8 cellular contexts compared by ENCODE assay signal in the genomic region with DNA sequence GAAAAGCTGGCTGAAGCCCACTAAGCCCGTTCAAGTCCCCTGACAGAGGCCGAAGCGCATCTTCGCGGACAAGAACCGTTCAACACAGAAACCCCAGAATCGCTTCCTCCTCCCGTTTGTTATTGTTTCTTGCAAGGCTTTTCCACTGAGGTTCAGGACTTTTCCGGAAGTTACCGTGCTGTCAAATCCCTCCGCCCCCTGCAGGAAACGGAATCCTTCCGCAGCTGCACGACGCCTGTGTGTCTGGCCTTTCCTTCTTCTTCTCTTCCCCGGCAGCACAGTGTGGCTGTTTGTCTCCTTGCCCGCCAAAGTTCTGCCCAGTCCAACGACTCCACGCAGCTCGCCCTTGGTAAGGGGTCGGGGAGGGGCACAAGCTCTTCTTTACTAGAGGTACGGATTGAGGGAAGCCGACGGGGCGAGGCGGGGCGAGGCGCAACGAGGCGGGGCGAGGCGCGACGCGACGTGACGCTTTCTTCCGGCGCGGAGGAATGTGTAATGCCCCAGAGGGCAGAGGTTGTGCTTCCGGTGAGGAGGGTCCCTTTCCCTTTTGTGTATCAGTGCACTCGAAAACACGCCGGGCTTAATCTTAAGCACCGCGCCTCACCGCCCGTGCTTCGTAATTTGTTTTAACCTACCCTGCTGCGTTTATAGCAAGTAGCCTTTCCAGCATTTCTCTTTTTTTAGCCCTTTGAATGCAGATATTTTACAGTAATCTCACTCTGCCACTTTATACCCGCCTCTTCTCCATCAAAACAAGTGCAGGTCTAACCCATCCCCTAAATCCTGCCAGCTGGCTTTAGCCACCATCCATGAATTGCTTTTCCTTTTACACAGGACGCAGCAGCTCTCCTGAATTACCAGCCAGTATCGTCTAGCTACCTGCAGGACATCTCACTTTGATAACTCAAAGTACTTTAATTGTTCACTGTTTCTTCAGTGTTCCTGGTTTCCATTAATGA. TPM values are rescaled to one million over a fixed set of nuclear protein-coding genes. Genes with fewer than 3 reads are reported as not detected.
DNase-seq lines count a peak whose midpoint lies in the region; ATAC-seq and TF ChIP-seq lines count a peak whose summit lies in the region.

A gene (minus strand): TSS at position 183 of the 959 bp plus-strand sequence. CDS start 229 bp downstream, outside the sequence.

- H2AFZ ChIP-seq in fibroblast of lung (ENCODE audit: low read length), result peak within 1 kb of the TSS; percentile 99

- peak within 1 kb of the TSS; percentile 94 for H3K4me2 ChIP-seq in fibroblast of lung (ENCODE audit: extremely low read depth, insufficient read depth, low read length)

- no peaks in the 10 kb centered on the region for H3K27me3 Mint-ChIP-seq in nephron (ENCODE audit: low read depth)

- H4K20me1 ChIP-seq in fibroblast of lung (ENCODE audit: control insufficient read depth, extremely low read depth, insufficient read depth, low read length), result peaks cover 2% of the 10 kb centered on the region

- peaks cover 12% of the 10 kb centered on the region for H3K36me3 Mint-ChIP-seq in nephron (ENCODE audit: low read depth)

- H3K4me3 ChIP-seq in fibroblast of lung (replicated peaks in 1 of 4; ENCODE audit: control extremely low read depth in 1 of 4, insufficient read depth in 1 of 4, low read depth in 3 of 4, low read length in 4 of 4) (peak within 1 kb of the TSS; percentile 82 to 100 (median 89)), stomach (peak within 1 kb of the TSS; percentile 77 to 93 (median 88))

- H3K36me3 ChIP-seq in fibroblast of lung (ENCODE audit: control insufficient read depth, insufficient read depth, low read length), result no peaks in the 10 kb centered on the region
- peaks cover 1 to 11% (median 7%) of the 10 kb centered on the region in 4 donors for H3K36me3 ChIP-seq in stomach

- ATAC-seq in GM21576 (IDR thresholded peaks at IDR 0.05; ENCODE audit: unreplicated experiment), result peak; percentile 92

- TF ChIP-seq CTCF in fibroblast of lung (conservative IDR thresholded peaks at IDR 0.05 in 1 of 2, IDR thresholded peaks at IDR 0.05 in 1 of 2; ENCODE audit: low read depth in 1 of 2, low read length in 2 of 2), result no peak
- no peak for TF ChIP-seq CTCF in nephron (IDR thresholded peaks at IDR 0.05; ENCODE audit: unreplicated experiment in 3 of 3)
- peak in 1 of 7 experiments; percentile 16 for TF ChIP-seq CTCF in stomach (IDR thresholded peaks at IDR 0.05)

- H3K4me3 Mint-ChIP-seq in nephron, result peak within 1 kb of the TSS; percentile 92 to 99 (median 96)

- TF ChIP-seq POLR2A in stomach (IDR thresholded peaks at IDR 0.05), result no peak

- H3K9me3 ChIP-seq in fibroblast of lung (ENCODE audit: control insufficient read depth, insufficient read depth, low read depth, low read length) (no peaks in the 10 kb centered on the region), stomach (no peaks in the 10 kb centered on the region)

- in situ Hi-C loops in KBM-7 (cut with MboI; ENCODE audit: low pct_unique_long_range_greater_than_20kb, low sequenced_read_pairs), result no loop called here

- H3K27me3 ChIP-seq in fibroblast of lung (ENCODE audit: control insufficient read depth, insufficient read depth, low read length) (no peaks in the 10 kb centered on the region), stomach (no peaks in the 10 kb centered on the region)

- TF ChIP-seq EP300 in stomach (IDR thresholded peaks at IDR 0.05), result no peak

- peaks cover 39% of the 10 kb centered on the region for H3K79me2 ChIP-seq in fibroblast of lung (ENCODE audit: control insufficient read depth, insufficient read depth, low read length)

- WGBS in stomach, 5 donors, result 1 to 2% (median 1%) methylated on average over 32 to 53 of the region's 53 CpGs

- H3K27ac Mint-ChIP-seq in nephron, result peak within 1 kb of the TSS; percentile 97 to 99 (median 98)

- peaks cover 24% of the 10 kb centered on the region for H3K4me1 Mint-ChIP-seq in nephron

- H3K4me1 ChIP-seq in fibroblast of lung (ENCODE audit: control insufficient read depth, extremely low read depth, insufficient read depth, low read length) (peaks cover 5% of the 10 kb centered on the region), stomach (peaks cover 18 to 37% (median 32%) of the 10 kb centered on the region in 4 donors)

- intact Hi-C loops in stomach (cut with DNase I; ENCODE audit: low total_unique reads), result no loop called here

- H3K9ac ChIP-seq in fibroblast of lung (ENCODE audit: insufficient read depth, low read length), result peak within 1 kb of the TSS; percentile 87

- no peaks in the 10 kb centered on the region for H3K9me3 Mint-ChIP-seq in nephron

- peak within 1 kb of the TSS; percentile 95 for H3K27ac ChIP-seq in fibroblast of lung (ENCODE audit: insufficient read depth, low read length)
- H3K27ac ChIP-seq in stomach, result peak within 1 kb of the TSS; percentile 92 to 97 (median 94)

- DNase-seq in COLO829 (ENCODE audit: low spot score) (peak; percentile 95), KBM-7 (peak; percentile 96), activated T-cell treated with anti-CD3 and anti-CD28 coated beads for 4 hours (peak; percentile 80), fibroblast of lung (ENCODE audit: low read depth in 2 of 2) (peak; percentile 96), stomach (peak; percentile 92), NCI-H187 (lab: John Stamatoyannopoulos, UW) (no peak)

RNA-seq across cellular contexts. Expression of the gene that starts here (rescaled TPM):
- total RNA-seq in fibroblast of lung (48.0 and 54.5 TPM in 2 replicates), stomach (100 to 1,000 TPM in 2 of 5 donors, 10 to 100 TPM in 3; 38.1 to 178 (median 98.4) TPM)
- polyA plus RNA-seq in fibroblast of lung (19.8 and 24.4 TPM in 2 replicates), stomach (1 to 10 TPM; 3.2 to 4.3 (median 3.9) TPM)
- polyA plus RNA-seq in fibroblast of lung (2012), result 16.9 and 23.5 TPM in 2 replicates
- 50.5 and 60.6 TPM in 2 replicates for polyA minus RNA-seq in fibroblast of lung (ENCODE audit: low replicate concordance)

Comparison
In these comparisons a context has a peak if more than half of its experiments do, and no peak if none do; other contexts are left out.
1. DNase-seq: peak in COLO829 (single experiment), KBM-7 (single experiment), activated T-cell treated with anti-CD3 and anti-CD28 coated beads for 4 hours (single experiment), fibroblast of lung (2 of 2) and stomach (single experiment); none in NCI-H187 (0 of 2).